ENCODE assay signal across 23 cellular contexts in genomic region chr15:84625125-84625524, GRCh38. TPM values are rescaled to one million over a fixed set of nuclear protein-coding genes. Genes with fewer than 3 reads are reported as not detected.
DNase-seq lines count a peak whose midpoint lies in the region; ATAC-seq and TF ChIP-seq lines count a peak whose summit lies in the region.
"Had no signal": no experiment of that assay in that cellular context is flagged by ENCODE, and none has a peak within 500 bp of the region (broad histone marks: within the 10 kb centered on the region; RNA-seq: fewer than 3 reads in every experiment).

No MANE protein-coding gene starts in this region.

- H3K27ac Mint-ChIP-seq in activated naive CD4-positive, alpha-beta T cell treated with anti-CD3 and anti-CD28 coated beads, Interleukin-2, amount 50 U/mL, for 24 hours = peak overlapping the region; percentile 56
- peak overlapping the region in 1 of 2 donors; percentile 59 for H3K27ac Mint-ChIP-seq in activated naive CD4-positive, alpha-beta T cell treated with anti-CD3 and anti-CD28 coated beads, Interleukin-2, amount 50 U/mL, for 72 hours
- H3K27ac Mint-ChIP-seq in activated T-helper 1 cell treated with anti-CD3 and anti-CD28 coated beads, Interleukin-12 subunit alpha, Interleukin-12 subunit beta, Interleukin-2, Interleukin-4 antibody, amounts not matched to agents 30 ng/mL and 10 ng/mL and 1 ng/mL, durations not matched to agents 14 hours and 24 hours and 36 hours = no peak overlapping the region
- H3K27ac Mint-ChIP-seq: CD4-positive, alpha-beta T cell had no signal

- H3K9ac ChIP-seq in subcutaneous abdominal adipose tissue (ENCODE audit: low read length in 5 of 5) = no peak overlapping the region
- H3K9ac ChIP-seq: BLaER1, SK-N-SH had no signal

- H3K9me3 Mint-ChIP-seq in activated naive CD4-positive, alpha-beta T cell treated with anti-CD3 and anti-CD28 coated beads, Interleukin-2, amount 50 U/mL, for 24 hours = peaks cover 7% of the 10 kb centered on the region
- H3K9me3 Mint-ChIP-seq in activated naive CD4-positive, alpha-beta T cell treated with anti-CD3 and anti-CD28 coated beads, Interleukin-2, amount 50 U/mL, for 72 hours = peaks cover 12 to 23% of the 10 kb centered on the region in 2 donors
- H3K9me3 Mint-ChIP-seq in activated T-helper 1 cell treated with anti-CD3 and anti-CD28 coated beads, Interleukin-12 subunit alpha, Interleukin-12 subunit beta, Interleukin-2, Interleukin-4 antibody, amounts not matched to agents 30 ng/mL and 10 ng/mL and 1 ng/mL, durations not matched to agents 14 hours and 24 hours and 36 hours = peaks cover 36% of the 10 kb centered on the region
- H3K9me3 Mint-ChIP-seq: CD4-positive, alpha-beta T cell had no signal

- no peak for ATAC-seq in activated naive CD4-positive, alpha-beta T cell treated with anti-CD3 and anti-CD28 coated beads, Interleukin-2, amount 50 U/mL, for 72 hours

- H3K4me3 Mint-ChIP-seq in activated naive CD4-positive, alpha-beta T cell treated with anti-CD3 and anti-CD28 coated beads, Interleukin-2, amount 50 U/mL, for 24 hours = no peak overlapping the region
- H3K4me3 Mint-ChIP-seq in activated T-helper 1 cell treated with anti-CD3 and anti-CD28 coated beads, Interleukin-12 subunit alpha, Interleukin-12 subunit beta, Interleukin-2, Interleukin-4 antibody, amounts not matched to agents 30 ng/mL and 10 ng/mL and 1 ng/mL, durations not matched to agents 14 hours and 24 hours and 36 hours = no peak overlapping the region
- H3K4me3 Mint-ChIP-seq: CD4-positive, alpha-beta T cell had no signal

- H3K4me1 ChIP-seq in subcutaneous abdominal adipose tissue (ENCODE audit: control insufficient read depth in 5 of 5, insufficient read depth in 5 of 5, low read length in 5 of 5) = peaks cover 5 to 20% (median 16%) of the 10 kb centered on the region in 5 donors
- H3K4me1 ChIP-seq: HAP-1 had no signal

- peaks cover 6 to 23% (median 19%) of the 10 kb centered on the region in 5 donors for H3K9me3 ChIP-seq in subcutaneous abdominal adipose tissue (ENCODE audit: control insufficient read depth in 5 of 5, low read length in 5 of 5)

- intact Hi-C loops in activated T-helper 1 cell treated with anti-CD3 and anti-CD28 coated beads, Interleukin-12 subunit alpha, Interleukin-12 subunit beta, Interleukin-2, Interleukin-4 antibody, amounts not matched to agents 30 ng/mL and 10 ng/mL and 1 ng/mL, durations not matched to agents 14 hours and 24 hours and 36 hours (cut with micrococcal nuclease) = no loop called here

- no peaks in the 10 kb centered on the region for H3K27me3 Mint-ChIP-seq in activated naive CD4-positive, alpha-beta T cell treated with anti-CD3 and anti-CD28 coated beads, Interleukin-2, amount 50 U/mL, for 24 hours
- no peaks in the 10 kb centered on the region for H3K27me3 Mint-ChIP-seq in activated T-helper 1 cell treated with anti-CD3 and anti-CD28 coated beads, Interleukin-12 subunit alpha, Interleukin-12 subunit beta, Interleukin-2, Interleukin-4 antibody, amounts not matched to agents 30 ng/mL and 10 ng/mL and 1 ng/mL, durations not matched to agents 14 hours and 24 hours and 36 hours (ENCODE audit: insufficient read depth)
- H3K27me3 Mint-ChIP-seq: CD4-positive, alpha-beta T cell had no signal

- H3K36me3 Mint-ChIP-seq in activated naive CD4-positive, alpha-beta T cell treated with anti-CD3 and anti-CD28 coated beads, Interleukin-2, amount 50 U/mL, for 24 hours = peaks cover 27% of the 10 kb centered on the region
- H3K36me3 Mint-ChIP-seq in activated naive CD4-positive, alpha-beta T cell treated with anti-CD3 and anti-CD28 coated beads, Interleukin-2, amount 50 U/mL, for 72 hours = peaks cover 26 to 35% of the 10 kb centered on the region in 2 donors
- H3K36me3 Mint-ChIP-seq in activated T-helper 1 cell treated with anti-CD3 and anti-CD28 coated beads, Interleukin-12 subunit alpha, Interleukin-12 subunit beta, Interleukin-2, Interleukin-4 antibody, amounts not matched to agents 30 ng/mL and 10 ng/mL and 1 ng/mL, durations not matched to agents 14 hours and 24 hours and 36 hours (ENCODE audit: low read depth) = peaks cover 23% of the 10 kb centered on the region

- H3K27me3 ChIP-seq in subcutaneous abdominal adipose tissue (ENCODE audit: control insufficient read depth in 5 of 5, insufficient read depth in 4 of 5, low read length in 5 of 5) = no peaks in the 10 kb centered on the region
- H3K27me3 ChIP-seq: BLaER1 had no signal

- H3K4me1 Mint-ChIP-seq in activated naive CD4-positive, alpha-beta T cell treated with anti-CD3 and anti-CD28 coated beads, Interleukin-2, amount 50 U/mL, for 24 hours = no peaks in the 10 kb centered on the region
- H3K4me1 Mint-ChIP-seq in activated T-helper 1 cell treated with anti-CD3 and anti-CD28 coated beads, Interleukin-12 subunit alpha, Interleukin-12 subunit beta, Interleukin-2, Interleukin-4 antibody, amounts not matched to agents 30 ng/mL and 10 ng/mL and 1 ng/mL, durations not matched to agents 14 hours and 24 hours and 36 hours (ENCODE audit: low read depth) = peaks cover 2% of the 10 kb centered on the region

- TF ChIP-seq POLR2A in erythroblast (IDR thresholded peaks at IDR 0.05; ENCODE audit: low read length) = no peak

- H3K4me3 ChIP-seq in subcutaneous abdominal adipose tissue (ENCODE audit: low read depth in 1 of 5, low read length in 5 of 5) = no peak overlapping the region
- H3K4me3 ChIP-seq: BLaER1, HAP-1, PC-9 had no signal

- peak overlapping the region; percentile 52 for H3K27ac ChIP-seq in subcutaneous abdominal adipose tissue (ENCODE audit: low read depth, low read length)
- H3K27ac ChIP-seq: 22Rv1, BLaER1, HL-60, PC-9 had no signal

- no peak for DNase-seq in activated naive CD4-positive, alpha-beta T cell treated with anti-CD3 and anti-CD28 coated beads, Interleukin-2, amount 50 U/mL, for 72 hours (ENCODE audit: low spot score in 2 of 2)
- peak; percentile 57 to 75 for DNase-seq in erythroblast (lab: John Stamatoyannopoulos, UW)
- no peak for DNase-seq in activated T-helper 1 cell treated with anti-CD3 and anti-CD28 coated beads, Interleukin-12 subunit alpha, Interleukin-12 subunit beta, Interleukin-2, Interleukin-4 antibody, amounts not matched to agents 30 ng/mL and 10 ng/mL and 1 ng/mL, durations not matched to agents 14 hours and 24 hours and 36 hours (ENCODE audit: low spot score)
- DNase-seq in activated CD4-positive, CD25-positive, alpha-beta regulatory T cell (lab: John Stamatoyannopoulos, UW) = no peak
- DNase-seq: ACHN; CD4-positive, alpha-beta T cell; COR-L47; KG1; NCI-H1092; NCI-H1436; NCI-H1930; NCI-H2227 treated with DMSO at 0.1 percent for 48 hours; NCI-H510A; PC-9; RPMI8226; SIG-M5; SK-N-SH had no signal

- peaks cover 0 to 30% (median 26%) of the 10 kb centered on the region in 5 donors for H3K36me3 ChIP-seq in subcutaneous abdominal adipose tissue (ENCODE audit: control insufficient read depth in 5 of 5, insufficient read depth in 5 of 5, low read length in 5 of 5)

RNA-seq across cellular contexts. Expression of gene ZSCAN2, which starts 24.3 kb away (rescaled TPM):
- 1 to 10 TPM; 5.6 to 6.2 TPM for total RNA-seq in activated naive CD4-positive, alpha-beta T cell treated with anti-CD3 and anti-CD28 coated beads, Interleukin-2, amount 50 U/mL, for 72 hours
- total RNA-seq in activated T-helper 1 cell treated with anti-CD3 and anti-CD28 coated beads, Interleukin-12 subunit alpha, Interleukin-12 subunit beta, Interleukin-2, Interleukin-4 antibody, amounts not matched to agents 30 ng/mL and 10 ng/mL and 1 ng/mL, durations not matched to agents 14 hours and 24 hours and 36 hours = 6.5 and 7.0 TPM in 2 replicates

RNA-seq across cellular contexts. Expression of gene WDR73, which starts 29.0 kb away (rescaled TPM):
- 10 to 100 TPM in 1 of 2 donors, 1 to 10 TPM in 1; 6.9 to 17.5 TPM for total RNA-seq in activated naive CD4-positive, alpha-beta T cell treated with anti-CD3 and anti-CD28 coated beads, Interleukin-2, amount 50 U/mL, for 72 hours
- total RNA-seq in activated T-helper 1 cell treated with anti-CD3 and anti-CD28 coated beads, Interleukin-12 subunit alpha, Interleukin-12 subunit beta, Interleukin-2, Interleukin-4 antibody, amounts not matched to agents 30 ng/mL and 10 ng/mL and 1 ng/mL, durations not matched to agents 14 hours and 24 hours and 36 hours = 27.8 and 33.5 TPM in 2 replicates

RNA-seq across cellular contexts. Expression of gene NMB, which starts 32.9 kb away (rescaled TPM):
- total RNA-seq in activated naive CD4-positive, alpha-beta T cell treated with anti-CD3 and anti-CD28 coated beads, Interleukin-2, amount 50 U/mL, for 72 hours = 1 to 10 TPM; 1.9 to 9.4 TPM
- total RNA-seq in activated T-helper 1 cell treated with anti-CD3 and anti-CD28 coated beads, Interleukin-12 subunit alpha, Interleukin-12 subunit beta, Interleukin-2, Interleukin-4 antibody, amounts not matched to agents 30 ng/mL and 10 ng/mL and 1 ng/mL, durations not matched to agents 14 hours and 24 hours and 36 hours = 3.0 and 3.5 TPM in 2 replicates

Comparison
In these comparisons a context has a peak if more than half of its experiments do, and no peak if none do; other contexts are left out.
1. DNase-seq: peak in erythroblast (2 of 2); none in activated naive CD4-positive, alpha-beta T cell treated with anti-CD3 and anti-CD28 coated beads, Interleukin-2, amount 50 U/mL, for 72 hours (0 of 2), activated T-helper 1 cell treated with anti-CD3 and anti-CD28 coated beads, Interleukin-12 subunit alpha, Interleukin-12 subunit beta, Interleukin-2, Interleukin-4 antibody, amounts not matched to agents 30 ng/mL and 10 ng/mL and 1 ng/mL, durations not matched to agents 14 hours and 24 hours and 36 hours (single experiment) and activated CD4-positive, CD25-positive, alpha-beta regulatory T cell (0 of 4).